In genomic region chr12:38880288-38880687, GRCh38 we compare ENCODE assay signal across 26 cellular contexts. TPM values are rescaled to one million over a fixed set of nuclear protein-coding genes. Genes with fewer than 3 reads are reported as not detected.
A peak's percentile ranks its signal among the peaks of the same experiment; 100 is the strongest.
DNase-seq lines count a peak whose midpoint lies in the region; ATAC-seq, FAIRE-seq and TF ChIP-seq lines count a peak whose summit lies in the region.
"Had no signal": no experiment of that assay in that cellular context is flagged by ENCODE, and none has a peak within 500 bp of the region (broad histone marks: within the 10 kb centered on the region; RNA-seq: fewer than 3 reads in every experiment).

No MANE protein-coding gene starts in this region.

- H3K9me3 ChIP-seq in endocrine pancreas (ENCODE audit: control insufficient read depth, low read length) (no peaks in the 10 kb centered on the region), osteoblast (ENCODE audit: low read depth, low read length) (no peaks in the 10 kb centered on the region), pancreas (no peaks in the 10 kb centered on the region)
- H3K9me3 ChIP-seq: psoas muscle had no signal

- TF ChIP-seq CTCF in osteoblast (IDR thresholded peaks at IDR 0.05; ENCODE audit: extremely low read depth, low read depth, low read length): no peak
- no peak for TF ChIP-seq CTCF in pancreas (IDR thresholded peaks at IDR 0.05)

- peak overlapping the region; percentile 7 for H3K4me3 ChIP-seq in endocrine pancreas (ENCODE audit: control insufficient read depth, insufficient read depth, low read length)
- H3K4me3 ChIP-seq in osteoblast (ENCODE audit: insufficient read depth, low read length): no peak overlapping the region
- no peak overlapping the region for H3K4me3 ChIP-seq in pancreas
- H3K4me3 ChIP-seq: PC-9, psoas muscle had no signal

- no peak overlapping the region for H3K27ac ChIP-seq in osteoblast (ENCODE audit: low read depth, low read length)
- no peak overlapping the region for H3K27ac ChIP-seq in pancreas
- H3K27ac ChIP-seq: PC-9, psoas muscle had no signal

- intact Hi-C loops in pancreas (cut with DNase I): no loop called here

- H3K79me2 ChIP-seq in osteoblast (ENCODE audit: insufficient read depth, low read length): peaks cover 34% of the 10 kb centered on the region

- H4K20me1 ChIP-seq in osteoblast (ENCODE audit: insufficient read depth, low read length): no peaks in the 10 kb centered on the region

- H2AFZ ChIP-seq in osteoblast (ENCODE audit: low read length): no peak overlapping the region
- H2AFZ ChIP-seq: PC-9 had no signal

- H3K4me2 ChIP-seq in osteoblast (ENCODE audit: insufficient read depth, low read length): no peak overlapping the region
- H3K4me2 ChIP-seq: PC-9 had no signal

- peak; percentile 5 for DNase-seq in osteoblast (ENCODE audit: insufficient read length, low spot score, missing footprints)
- DNase-seq in NCI-H1694 treated with DMSO at 0.1 percent for 48 hours (lab: John Stamatoyannopoulos, UW): no peak
- DNase-seq in pancreas: no peak
- DNase-seq in amygdala (lab: John Stamatoyannopoulos, UW): no peak
- DNase-seq: activated CD4-positive, alpha-beta T cell treated with anti-CD3 and anti-CD28 coated beads, Interleukin-2, amount 50 U/mL, for 1 hour; activated CD8-positive, alpha-beta memory T cell treated with anti-CD3 and anti-CD28 coated beads, Interleukin-2, amount 50 U/mL, for 4 hours; caudate nucleus; CD8-positive, alpha-beta memory T cell; dermis blood vessel endothelial cell; islet precursor cell; NCI-H1092 treated with DMSO at 0.1 percent for 48 hours; NCI-H1930; NCI-H774; PC-9; psoas muscle; SHP77 treated with DMSO at 0.1 percent for 48 hours; trophoblast cell had no signal

- H3K36me3 ChIP-seq in endocrine pancreas (ENCODE audit: control insufficient read depth, insufficient read depth, low read length) (no peaks in the 10 kb centered on the region), osteoblast (ENCODE audit: insufficient read depth, low read length) (no peaks in the 10 kb centered on the region), pancreas (no peaks in the 10 kb centered on the region)

- no peak overlapping the region for H3K9ac ChIP-seq in endocrine pancreas (ENCODE audit: control insufficient read depth, insufficient read depth, low read length)

- H3K4me1 ChIP-seq in endocrine pancreas (ENCODE audit: control insufficient read depth, insufficient read depth, low read length): peaks cover 23% of the 10 kb centered on the region
- H3K4me1 ChIP-seq in osteoblast (ENCODE audit: insufficient read depth, low read length): peaks cover 3% of the 10 kb centered on the region
- H3K4me1 ChIP-seq in pancreas: no peaks in the 10 kb centered on the region
- H3K4me1 ChIP-seq: psoas muscle had no signal

- ATAC-seq in GM18909 (IDR thresholded peaks at IDR 0.05; ENCODE audit: poor library complexity, unreplicated experiment) (peak; percentile 56), HG02852 (IDR thresholded peaks at IDR 0.05; ENCODE audit: unreplicated experiment) (peak; percentile 48), pancreas (no peak)
- ATAC-seq: activated naive CD4-positive, alpha-beta T cell treated with anti-CD3 and anti-CD28 coated beads, Interleukin-2, amount 50 U/mL, for 72 hours; activated T-helper 17 cell treated with anti-CD3 and anti-CD28 coated beads, Interleukin-2, amount 50 U/mL, for 72 hours; psoas muscle; WTC11 had no signal

- H3K27me3 ChIP-seq in endocrine pancreas (ENCODE audit: control insufficient read depth, insufficient read depth, low read length): no peaks in the 10 kb centered on the region
- H3K27me3 ChIP-seq in osteoblast (ENCODE audit: insufficient read depth, low read length): no peaks in the 10 kb centered on the region
- no peaks in the 10 kb centered on the region for H3K27me3 ChIP-seq in pancreas

- no peak for FAIRE-seq in pancreas (lab: Jason Lieb, UNC)
- FAIRE-seq: astrocyte, G401.6, H1 had no signal

- 40 to 43% methylated on average over 3 of the region's 3 CpGs for WGBS in pancreas, 2 donors

RNA-seq across cellular contexts. Expression of gene CPNE8, which starts 25.1 kb away (rescaled TPM):
- total RNA-seq in osteoblast: 20.6 and 23.9 TPM in 2 replicates
- 1 to 10 TPM; 2.7 to 6.8 (median 4.7) TPM for total RNA-seq in pancreas
- 1 to 10 TPM; 4.4 to 5.7 TPM for polyA plus RNA-seq in pancreas

Comparison
In these comparisons a context has a peak if more than half of its experiments do, and no peak if none do; other contexts are left out.
1. ATAC-seq: peak in GM18909 (single experiment) and HG02852 (single experiment); none in pancreas (0 of 4).